Comparison of ENCODE assay signal across 8 cellular contexts in the genomic region with DNA sequence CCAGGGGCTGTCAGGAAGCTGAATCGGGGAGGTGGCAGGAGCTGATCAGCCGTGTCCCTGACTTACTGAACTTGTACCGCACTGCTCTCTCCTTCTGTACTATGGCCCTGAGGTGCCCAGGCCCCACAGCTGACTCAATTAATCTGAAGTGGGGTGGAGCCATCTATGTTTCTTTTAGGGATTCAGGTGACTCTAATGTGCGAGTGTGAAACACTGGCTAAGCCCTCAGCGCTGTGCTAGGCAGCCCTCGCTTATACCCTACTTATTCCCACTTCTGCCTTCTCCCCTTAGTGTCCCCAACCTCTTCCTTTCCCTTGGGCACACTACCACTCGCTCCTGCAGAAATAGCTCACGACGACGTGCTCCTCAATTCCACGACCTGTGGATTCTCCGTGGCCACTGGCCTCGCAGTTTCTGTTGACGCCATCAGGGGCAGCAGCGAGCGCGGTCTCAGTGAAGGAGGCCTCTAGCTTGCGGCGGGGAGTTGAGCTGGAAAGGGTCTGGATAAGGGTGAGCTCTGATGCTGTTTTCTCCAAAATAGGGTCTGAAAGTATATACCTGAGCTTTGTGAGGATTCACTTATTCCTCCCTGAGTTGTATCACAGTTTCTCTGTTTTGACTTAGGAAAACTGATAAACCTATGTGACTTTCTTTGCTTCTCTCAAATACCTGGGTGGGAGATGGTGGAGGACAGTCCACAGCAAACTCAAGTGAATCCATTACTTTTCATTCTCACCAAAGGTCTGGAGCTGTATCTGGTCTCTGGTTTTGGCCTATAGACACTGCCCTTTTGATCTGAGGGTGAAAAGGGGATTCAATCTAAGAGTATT.
DNase-seq lines count a peak whose midpoint lies in the region; ATAC-seq, FAIRE-seq and TF ChIP-seq lines count a peak whose summit lies in the region.

No MANE protein-coding gene starts in this region.

- ATAC-seq in activated CD4-positive, CD25-positive, alpha-beta regulatory T cell treated with anti-CD3 and anti-CD28 coated beads, Interleukin-2, amount 50 U/mL, for 24 hours = no peak

- no peak overlapping the region for H3K9ac ChIP-seq in liver (ENCODE audit: low read depth in 1 of 2, low read length in 2 of 2)

- H3K27ac Mint-ChIP-seq in T-helper 2 cell treated with Interferon-gamma antibody and Interleukin-4, amounts not matched to agents 5 μg/mL and 100 μg/mL, for 36 hours = no peak overlapping the region

- no peak overlapping the region for H3K27ac ChIP-seq in liver (ENCODE audit: low read depth in 1 of 2, low read length in 2 of 2)

- no peaks in the 10 kb centered on the region for H3K9me3 Mint-ChIP-seq in T-helper 2 cell treated with Interferon-gamma antibody and Interleukin-4, amounts not matched to agents 5 μg/mL and 100 μg/mL, for 36 hours

- H3K4me3 ChIP-seq in bronchial epithelial cell (ENCODE audit: low read depth, low read length) (no peak overlapping the region), liver (ENCODE audit: low read depth in 1 of 3, low read length in 3 of 3) (no peak overlapping the region)

- FAIRE-seq in bronchial epithelial cell (lab: Jason Lieb, UNC) = no peak

- peaks cover 7% of the 10 kb centered on the region for H3K27me3 Mint-ChIP-seq in T-helper 2 cell treated with Interferon-gamma antibody and Interleukin-4, amounts not matched to agents 5 μg/mL and 100 μg/mL, for 36 hours (ENCODE audit: low read depth)

- DNase-seq in activated CD4-positive, CD25-positive, alpha-beta regulatory T cell (lab: John Stamatoyannopoulos, UW) = peak; percentile 8 to 18 (median 14)
- DNase-seq in T-helper 2 cell treated with Interferon-gamma antibody and Interleukin-4, amounts not matched to agents 5 μg/mL and 100 μg/mL, for 36 hours (ENCODE audit: low spot score) = peak; percentile 20
- DNase-seq in bronchial epithelial cell (ENCODE audit: low read depth) (no peak), NCI-H345 (lab: John Stamatoyannopoulos, UW) (no peak), dedifferentiated amniotic fluid mesenchymal stem cell (ENCODE audit: extremely low spot score) (no peak)
- peak; percentile 27 for DNase-seq in stimulated activated CD8-positive, alpha-beta memory T cell treated with anti-CD3 and anti-CD28 coated beads, Interleukin-4, amount 100 ng/mL, for 24 hours (ENCODE audit: low read depth)

- no peaks in the 10 kb centered on the region for H3K27me3 ChIP-seq in bronchial epithelial cell (ENCODE audit: control insufficient read depth, insufficient read depth, low read length)
- H3K27me3 ChIP-seq in liver (ENCODE audit: control insufficient read depth in 4 of 4, insufficient read depth in 4 of 4, low read length in 3 of 4) = no peaks in the 10 kb centered on the region

- H3K36me3 ChIP-seq in bronchial epithelial cell (ENCODE audit: control insufficient read depth, insufficient read depth, low read length) = no peaks in the 10 kb centered on the region
- H3K36me3 ChIP-seq in liver (ENCODE audit: control insufficient read depth in 4 of 4, insufficient read depth in 3 of 4, low read depth in 1 of 4, low read length in 3 of 4) = no peaks in the 10 kb centered on the region

- peak; percentile 58 to 76 for TF ChIP-seq RAD21 in liver (IDR thresholded peaks at IDR 0.05)

- H3K4me1 Mint-ChIP-seq in T-helper 2 cell treated with Interferon-gamma antibody and Interleukin-4, amounts not matched to agents 5 μg/mL and 100 μg/mL, for 36 hours (ENCODE audit: low read depth) = peaks cover 4% of the 10 kb centered on the region

- peaks cover 0 to under 1% (median 0%) of the 10 kb centered on the region in 4 donors for H3K4me1 ChIP-seq in liver (ENCODE audit: control insufficient read depth in 4 of 4, insufficient read depth in 4 of 4, low read length in 3 of 4)

- H3K4me3 Mint-ChIP-seq in T-helper 2 cell treated with Interferon-gamma antibody and Interleukin-4, amounts not matched to agents 5 μg/mL and 100 μg/mL, for 36 hours = peak overlapping the region; percentile 73

- H3K9me3 ChIP-seq in liver (ENCODE audit: control insufficient read depth in 4 of 4, low read length in 3 of 4) = no peaks in the 10 kb centered on the region

- H3K36me3 Mint-ChIP-seq in T-helper 2 cell treated with Interferon-gamma antibody and Interleukin-4, amounts not matched to agents 5 μg/mL and 100 μg/mL, for 36 hours (ENCODE audit: low read depth) = no peaks in the 10 kb centered on the region

- WGBS in liver = 52% methylated on average over 19 of the region's 19 CpGs

- TF ChIP-seq CTCF in bronchial epithelial cell (IDR thresholded peaks at IDR 0.05; ENCODE audit: insufficient read depth, low read length, severe bottlenecking) = peak; percentile 79
- peak; percentile 56 for TF ChIP-seq CTCF in liver (IDR thresholded peaks at IDR 0.05; ENCODE audit: low read depth, low read length, missing input control)

TF ChIP-seq in liver, 16 proteins besides CTCF, POLR2A, EP300 and RAD21:
- TF ChIP-seq TAF1 (conservative IDR thresholded peaks at IDR 0.05) (no peak), RXRA (IDR thresholded peaks at IDR 0.05) (no peak), HNF4G (IDR thresholded peaks at IDR 0.05) (no peak), FOXA1 (IDR thresholded peaks at IDR 0.05) (no peak), FOXA2 (IDR thresholded peaks at IDR 0.05) (no peak), GABPA (IDR thresholded peaks at IDR 0.05 in 1 of 2, conservative IDR thresholded peaks at IDR 0.05 in 1 of 2) (no peak), HNF4A (conservative IDR thresholded peaks at IDR 0.05) (no peak)
- TF ChIP-seq, protein P1, sequence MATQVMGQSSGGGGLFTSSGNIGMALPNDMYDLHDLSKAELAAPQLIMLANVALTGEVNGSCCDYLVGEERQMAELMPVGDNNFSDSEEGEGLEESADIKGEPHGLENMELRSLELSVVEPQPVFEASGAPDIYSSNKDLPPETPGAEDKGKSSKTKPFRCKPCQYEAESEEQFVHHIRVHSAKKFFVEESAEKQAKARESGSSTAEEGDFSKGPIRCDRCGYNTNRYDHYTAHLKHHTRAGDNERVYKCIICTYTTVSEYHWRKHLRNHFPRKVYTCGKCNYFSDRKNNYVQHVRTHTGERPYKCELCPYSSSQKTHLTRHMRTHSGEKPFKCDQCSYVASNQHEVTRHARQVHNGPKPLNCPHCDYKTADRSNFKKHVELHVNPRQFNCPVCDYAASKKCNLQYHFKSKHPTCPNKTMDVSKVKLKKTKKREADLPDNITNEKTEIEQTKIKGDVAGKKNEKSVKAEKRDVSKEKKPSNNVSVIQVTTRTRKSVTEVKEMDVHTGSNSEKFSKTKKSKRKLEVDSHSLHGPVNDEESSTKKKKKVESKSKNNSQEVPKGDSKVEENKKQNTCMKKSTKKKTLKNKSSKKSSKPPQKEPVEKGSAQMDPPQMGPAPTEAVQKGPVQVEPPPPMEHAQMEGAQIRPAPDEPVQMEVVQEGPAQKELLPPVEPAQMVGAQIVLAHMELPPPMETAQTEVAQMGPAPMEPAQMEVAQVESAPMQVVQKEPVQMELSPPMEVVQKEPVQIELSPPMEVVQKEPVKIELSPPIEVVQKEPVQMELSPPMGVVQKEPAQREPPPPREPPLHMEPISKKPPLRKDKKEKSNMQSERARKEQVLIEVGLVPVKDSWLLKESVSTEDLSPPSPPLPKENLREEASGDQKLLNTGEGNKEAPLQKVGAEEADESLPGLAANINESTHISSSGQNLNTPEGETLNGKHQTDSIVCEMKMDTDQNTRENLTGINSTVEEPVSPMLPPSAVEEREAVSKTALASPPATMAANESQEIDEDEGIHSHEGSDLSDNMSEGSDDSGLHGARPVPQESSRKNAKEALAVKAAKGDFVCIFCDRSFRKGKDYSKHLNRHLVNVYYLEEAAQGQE (IDR thresholded peaks at IDR 0.05) = no peak
- TF ChIP-seq, protein P2, sequence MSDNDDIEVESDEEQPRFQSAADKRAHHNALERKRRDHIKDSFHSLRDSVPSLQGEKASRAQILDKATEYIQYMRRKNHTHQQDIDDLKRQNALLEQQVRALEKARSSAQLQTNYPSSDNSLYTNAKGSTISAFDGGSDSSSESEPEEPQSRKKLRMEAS (IDR thresholded peaks at IDR 0.05) = no peak

Comparison
In these comparisons a context has a peak if more than half of its experiments do, and no peak if none do; other contexts are left out.
1. DNase-seq: peak in activated CD4-positive, CD25-positive, alpha-beta regulatory T cell (4 of 4), T-helper 2 cell treated with Interferon-gamma antibody and Interleukin-4, amounts not matched to agents 5 μg/mL and 100 μg/mL, for 36 hours (single experiment) and stimulated activated CD8-positive, alpha-beta memory T cell treated with anti-CD3 and anti-CD28 coated beads, Interleukin-4, amount 100 ng/mL, for 24 hours (single experiment); none in bronchial epithelial cell (single experiment), NCI-H345 (single experiment) and dedifferentiated amniotic fluid mesenchymal stem cell (single experiment).